Comparison of ENCODE assay signal across 17 cellular contexts in genomic region chr18:62345909-62346308, GRCh38. TPM values are rescaled to one million over a fixed set of nuclear protein-coding genes. Genes with fewer than 3 reads are reported as not detected.
"Had no signal": no experiment of that assay in that cellular context is flagged by ENCODE, and none has a peak within 500 bp of the region (broad histone marks: within the 10 kb centered on the region; RNA-seq: fewer than 3 reads in every experiment).

No MANE protein-coding gene starts in this region.

- DNase-seq: activated CD4-positive, alpha-beta T cell treated with anti-CD3 and anti-CD28 coated beads for 48 hours; activated CD8-positive, alpha-beta T cell treated with anti-CD3 and anti-CD28 coated beads, Interleukin-2, amount 10 ng/mL, durations not matched to agents 7 days and 5 days; activated naive CD4-positive, alpha-beta T cell treated with anti-CD3 and anti-CD28 coated beads for 36 hours; activated T-cell treated with anti-CD3 and anti-CD28 coated beads, Interleukin-2, amount 50 U/mL, for 24 hours; colonic mucosa; left ventricle myocardium inferior; mammary epithelial cell; midbrain; occipital lobe; posterior cingulate gyrus; spleen; stimulated activated CD4-positive, alpha-beta T cell treated with anti-CD3 and anti-CD28 coated beads, Interleukin-4, amount 100 ng/mL, for 4 hours; stimulated activated naive CD4-positive, alpha-beta T cell treated with Interleukin-2 at 50 U/mL for 16 hours; transverse colon had no signal

- ATAC-seq: activated CD8-positive, alpha-beta T cell treated with anti-CD3 and anti-CD28 coated beads, Interleukin-2, amount 10 ng/mL, durations not matched to agents 7 days and 5 days had no signal

- H3K9me3 Mint-ChIP-seq: activated naive CD4-positive, alpha-beta T cell treated with anti-CD3 and anti-CD28 coated beads for 36 hours; activated T-cell treated with anti-CD3 and anti-CD28 coated beads, Interleukin-2, amount 50 U/mL, for 24 hours; central memory CD8-positive, alpha-beta T cell; WTC11 had no signal

- H3K4me3 Mint-ChIP-seq: activated CD8-positive, alpha-beta T cell treated with anti-CD3 and anti-CD28 coated beads, Interleukin-2, amount 10 ng/mL, durations not matched to agents 7 days and 5 days; activated naive CD4-positive, alpha-beta T cell treated with anti-CD3 and anti-CD28 coated beads for 36 hours; activated T-cell treated with anti-CD3 and anti-CD28 coated beads, Interleukin-2, amount 50 U/mL, for 24 hours; central memory CD8-positive, alpha-beta T cell; WTC11 had no signal

- H3K36me3 Mint-ChIP-seq: WTC11 had no signal

- H3K27ac Mint-ChIP-seq: activated CD8-positive, alpha-beta T cell treated with anti-CD3 and anti-CD28 coated beads, Interleukin-2, amount 10 ng/mL, durations not matched to agents 7 days and 5 days; activated naive CD4-positive, alpha-beta T cell treated with anti-CD3 and anti-CD28 coated beads for 36 hours; activated T-cell treated with anti-CD3 and anti-CD28 coated beads, Interleukin-2, amount 50 U/mL, for 24 hours had no signal

- H3K4me1 Mint-ChIP-seq: central memory CD8-positive, alpha-beta T cell had no signal

RNA-seq across cellular contexts. Expression of gene TNFRSF11A, which starts 20.8 kb away (rescaled TPM):
- total RNA-seq: myocyte had no signal
